ENCODE assay signal across 18 cellular contexts in genomic region chr13:33250594-33250993, GRCh38. TPM values are rescaled to one million over a fixed set of nuclear protein-coding genes. Genes with fewer than 3 reads are reported as not detected.
DNase-seq lines count a peak whose midpoint lies in the region; ATAC-seq, FAIRE-seq and TF ChIP-seq lines count a peak whose summit lies in the region.
"Had no signal": no experiment of that assay in that cellular context is flagged by ENCODE, and none has a peak within 500 bp of the region (broad histone marks: within the 10 kb centered on the region; RNA-seq: fewer than 3 reads in every experiment).

No MANE protein-coding gene starts in this region.

- H3K4me3 ChIP-seq in HCT116 (replicated peaks in 1 of 2; ENCODE audit: low read depth in 1 of 2, low read length in 2 of 2) (no peak overlapping the region), keratinocyte (ENCODE audit: control insufficient read depth in 2 of 3, extremely low read depth in 1 of 3, insufficient read depth in 2 of 3, low read depth in 1 of 3, low read length in 3 of 3) (peak overlapping the region in 1 of 3 experiments; percentile 49), suprapubic skin (no peak overlapping the region)

- peak overlapping the region; percentile 31 for H3K4me2 ChIP-seq in HCT116 (ENCODE audit: low read length)
- H3K4me2 ChIP-seq in keratinocyte (ENCODE audit: control insufficient read depth, extremely low read depth, insufficient read depth, low read depth, low read length), result peak overlapping the region; percentile 91

- TF ChIP-seq RAD21 in HCT116 (IDR thresholded peaks at IDR 0.05; ENCODE audit: low read depth), result no peak

- no peak for ATAC-seq in HCT116
- ATAC-seq in GM19351 (IDR thresholded peaks at IDR 0.05; ENCODE audit: unreplicated experiment), result no peak
- ATAC-seq: CD8-positive, alpha-beta T cell had no signal

- no peak overlapping the region for H2AFZ ChIP-seq in HCT116 (ENCODE audit: low read depth, low read length, poor library complexity, severe bottlenecking)
- H2AFZ ChIP-seq in keratinocyte (ENCODE audit: control insufficient read depth, low read length), result no peak overlapping the region

- H3K9me2 ChIP-seq in HCT116 (ENCODE audit: insufficient read depth), result no peaks in the 10 kb centered on the region

- no TSS peak for BruUV-seq in HCT116 (replicated peaks; lab: Mats Ljungman, UMichigan)

- H3K27me3 Mint-ChIP-seq in brain, result peaks cover 2% of the 10 kb centered on the region
- H3K27me3 Mint-ChIP-seq: activated naive CD8-positive, alpha-beta T cell treated with anti-CD3 and anti-CD28 coated beads, Interleukin-2, amount 10 ng/mL, durations not matched to agents 7 days and 5 days had no signal

- RAD21 ChIA-PET in HCT116 (lab: Charles Lee; ENCODE audit: low non-redundant PET in 1 of 2, low total read pairs in 2 of 2, uncharacterized antibody in 2 of 2, unreplicated experiment in 2 of 2), result no interaction called here

- peaks cover 23% of the 10 kb centered on the region for H3K36me3 Mint-ChIP-seq in brain
- H3K36me3 Mint-ChIP-seq: activated naive CD8-positive, alpha-beta T cell treated with anti-CD3 and anti-CD28 coated beads, Interleukin-2, amount 10 ng/mL, durations not matched to agents 7 days and 5 days; CD8-positive, alpha-beta T cell; immature natural killer cell had no signal

- TF ChIP-seq POLR2A in HCT116 (IDR thresholded peaks at IDR 0.05; ENCODE audit: borderline replicate concordance, extremely low read depth, insufficient read depth, insufficient read length) (no peak), suprapubic skin (IDR thresholded peaks at IDR 0.05) (no peak)

- H3K9me3 ChIP-seq in HCT116 (ENCODE audit: control insufficient read depth in 1 of 2, insufficient read depth in 1 of 2, low read depth in 1 of 2, low read length in 2 of 2) (no peaks in the 10 kb centered on the region), keratinocyte (ENCODE audit: control insufficient read depth, low read depth, low read length) (no peaks in the 10 kb centered on the region), suprapubic skin (no peaks in the 10 kb centered on the region)

- DNase-seq in HCT116 (ENCODE audit: low read depth, low spot score) (no peak), keratinocyte (ENCODE audit: low read depth, low spot score) (no peak), suprapubic skin (ENCODE audit: low spot score in 2 of 2) (no peak), DMS79 treated with DMSO at 0.1 percent for 48 hours (lab: John Stamatoyannopoulos, UW) (no peak), DMS153 treated with DMSO at 0.1 percent for 48 hours (lab: John Stamatoyannopoulos, UW; ENCODE audit: unreplicated experiment) (no peak)
- no peak for DNase-seq in activated CD4-positive, alpha-beta T cell treated with anti-CD3 and anti-CD28 coated beads for 4 hours
- DNase-seq: activated CD4-positive, CD25-positive, alpha-beta regulatory T cell treated with anti-CD3 and anti-CD28 coated beads, Interleukin-2, amount 50 U/mL, for 72 hours; activated naive CD8-positive, alpha-beta T cell treated with anti-CD3 and anti-CD28 coated beads, Interleukin-2, amount 10 ng/mL, durations not matched to agents 7 days and 5 days; activated T-cell treated with anti-CD3 and anti-CD28 coated beads for 4 hours; CD8-positive, alpha-beta T cell; GOT3; immature natural killer cell; stimulated activated naive CD4-positive, alpha-beta T cell had no signal

- H4K20me1 ChIP-seq in HCT116 (ENCODE audit: insufficient read depth) (no peaks in the 10 kb centered on the region), keratinocyte (ENCODE audit: control insufficient read depth, extremely low read depth, insufficient read depth, low read length) (no peaks in the 10 kb centered on the region)

- H3K9ac ChIP-seq in HCT116 (ENCODE audit: low read length) (no peak overlapping the region), keratinocyte (ENCODE audit: control insufficient read depth, extremely low read depth, insufficient read depth, low read length) (no peak overlapping the region)

- FAIRE-seq in keratinocyte (lab: Jason Lieb, UNC), result no peak
- FAIRE-seq: colon, G401.6, GM18507 had no signal

- TF ChIP-seq EP300 in suprapubic skin (IDR thresholded peaks at IDR 0.05), result no peak

- no peak for TF ChIP-seq CTCF in HCT116 (IDR thresholded peaks at IDR 0.05 in 2 of 3, conservative IDR thresholded peaks at IDR 0.05 in 1 of 3; ENCODE audit: borderline replicate concordance in 1 of 3, insufficient read depth in 1 of 3, low read depth in 2 of 3, low read length in 2 of 3)
- TF ChIP-seq CTCF in brain (conservative IDR thresholded peaks at IDR 0.05), result no peak
- TF ChIP-seq CTCF in keratinocyte (optimal IDR thresholded peaks at IDR 0.05 in 1 of 3, IDR thresholded peaks at IDR 0.05 in 1 of 3, conservative IDR thresholded peaks at IDR 0.05 in 1 of 3; ENCODE audit: extremely low read depth in 1 of 3, insufficient read depth in 2 of 3, low read length in 3 of 3), result no peak
- no peak for TF ChIP-seq CTCF in suprapubic skin (IDR thresholded peaks at IDR 0.05)

- CTCF ChIA-PET in HCT116 (lab: Charles Lee), result no interaction called here

- no peaks in the 10 kb centered on the region for H3K36me3 ChIP-seq in HCT116 (ENCODE audit: control insufficient read depth in 1 of 2, insufficient read depth in 2 of 2, low read length in 2 of 2)
- H3K36me3 ChIP-seq in keratinocyte (ENCODE audit: control insufficient read depth in 2 of 2, extremely low read depth in 1 of 2, insufficient read depth in 2 of 2, low read length in 2 of 2), result peaks cover 3 to 8% of the 10 kb centered on the region in 2 experiments
- no peaks in the 10 kb centered on the region for H3K36me3 ChIP-seq in suprapubic skin

- intact Hi-C loops in HCT116 (cut with micrococcal nuclease), result no loop called here

- H3K27me3 ChIP-seq in HCT116 (ENCODE audit: insufficient read depth, low read length), result no peaks in the 10 kb centered on the region
- H3K27me3 ChIP-seq in keratinocyte (ENCODE audit: control insufficient read depth, extremely low read depth, insufficient read depth, low read length), result no peaks in the 10 kb centered on the region
- no peaks in the 10 kb centered on the region for H3K27me3 ChIP-seq in suprapubic skin

- H3K79me2 ChIP-seq in HCT116 (ENCODE audit: insufficient read depth, low read length), result no peaks in the 10 kb centered on the region
- peaks cover 66% of the 10 kb centered on the region for H3K79me2 ChIP-seq in keratinocyte (ENCODE audit: control insufficient read depth, insufficient read depth, low read length)

- POLR2A ChIA-PET in HCT116 (lab: Charles Lee), result no interaction called here

- H3K9me3 Mint-ChIP-seq in brain, result peaks cover 0 to 7% (median 3%) of the 10 kb centered on the region in 5 experiments
- H3K9me3 Mint-ChIP-seq: activated naive CD8-positive, alpha-beta T cell treated with anti-CD3 and anti-CD28 coated beads, Interleukin-2, amount 10 ng/mL, durations not matched to agents 7 days and 5 days; CD8-positive, alpha-beta T cell had no signal

- H3K27ac Mint-ChIP-seq in brain, result peak overlapping the region in 4 of 5 experiments; percentile 12 to 84 (median 72)
- H3K27ac Mint-ChIP-seq: activated naive CD8-positive, alpha-beta T cell treated with anti-CD3 and anti-CD28 coated beads, Interleukin-2, amount 10 ng/mL, durations not matched to agents 7 days and 5 days; CD8-positive, alpha-beta T cell; immature natural killer cell had no signal

- H3K4me1 ChIP-seq in HCT116 (ENCODE audit: control insufficient read depth in 1 of 2, insufficient read depth in 2 of 2, low read length in 2 of 2) (peaks cover 8 to 31% of the 10 kb centered on the region in 2 experiments; a peak in 3 of 4 replicates), keratinocyte (ENCODE audit: control insufficient read depth, extremely low read depth, insufficient read depth, low read length) (peaks cover 24% of the 10 kb centered on the region), suprapubic skin (peaks cover 22% of the 10 kb centered on the region)

- dilution Hi-C loops in keratinocyte (cut with MboI; ENCODE audit: extremely low pct_ligation_motif_present, low sequenced_read_pairs), result no loop called here

- H3K9me1 ChIP-seq in keratinocyte (ENCODE audit: control insufficient read depth, extremely low read depth, insufficient read depth, low read length), result no peaks in the 10 kb centered on the region

- H3K27ac ChIP-seq in HCT116 (ENCODE audit: low read depth, low read length) (no peak overlapping the region), keratinocyte (ENCODE audit: control insufficient read depth, insufficient read depth, low read length) (peak overlapping the region; percentile 50), suprapubic skin (peak overlapping the region; percentile 28)

- H3K4me1 Mint-ChIP-seq in brain, result peaks cover 46% of the 10 kb centered on the region
- H3K4me1 Mint-ChIP-seq: immature natural killer cell had no signal

- H3K4me3 Mint-ChIP-seq in brain, result peak overlapping the region in 1 of 5 experiments; percentile 44
- H3K4me3 Mint-ChIP-seq: activated naive CD8-positive, alpha-beta T cell treated with anti-CD3 and anti-CD28 coated beads, Interleukin-2, amount 10 ng/mL, durations not matched to agents 7 days and 5 days; CD8-positive, alpha-beta T cell; immature natural killer cell had no signal

TF ChIP-seq in HCT116, 20 proteins besides CTCF, POLR2A, EP300 and RAD21:
- no peak for TF ChIP-seq TCF7L2 (IDR thresholded peaks at IDR 0.05; ENCODE audit: borderline replicate concordance, extremely low read depth, insufficient read depth, insufficient read length)

RNA-seq across cellular contexts. Expression of gene STARD13, which starts 35.0 kb away (rescaled TPM):
- 4.1 TPM for total RNA-seq in HCT116 (2021; ENCODE audit: unreplicated experiment)
- 2.1 and 2.3 TPM in 2 replicates for polyA plus RNA-seq in HCT116 (2012)
- polyA plus RNA-seq in brain (ENCODE audit: insufficient read depth, low read depth, low replicate concordance), result 3.2 TPM
- polyA plus RNA-seq in keratinocyte, result 7.9 to 11.9 TPM (median 8.1 TPM) in 3 replicates
- polyA plus RNA-seq in keratinocyte (2011; ENCODE audit: low read depth), result 6.5 TPM
- 4.4 and 6.3 TPM in 2 replicates for polyA plus RNA-seq in keratinocyte (2011; cell fraction: cytosol; rRNA removed)
- 20.6 and 22.2 TPM in 2 replicates for polyA plus RNA-seq in keratinocyte (2011; cell fraction: nucleus; rRNA removed)
- polyA plus RNA-seq in keratinocyte (2012; ENCODE audit: low replicate concordance), result 4.0 and 8.4 TPM in 2 replicates
- polyA minus RNA-seq in keratinocyte, result 18.5 to 45.9 TPM (median 34.2 TPM) in 3 replicates
- polyA minus RNA-seq in keratinocyte (2011; cell fraction: cytosol; rRNA and poly(A)+ RNA removed), result 5.2 TPM
- 69.0 and 118 TPM in 2 replicates for polyA minus RNA-seq in keratinocyte (2011; cell fraction: nucleus; rRNA and poly(A)+ RNA removed)
- total RNA-seq in suprapubic skin, result 10 to 100 TPM in 3 of 4 donors, 1 to 10 TPM in 1; 7.9 to 31.4 (median 15.9) TPM
- total RNA-seq: CD8-positive, alpha-beta T cell had no signal
- polyA plus RNA-seq: immature natural killer cell had no signal
